In the genomic region with DNA sequence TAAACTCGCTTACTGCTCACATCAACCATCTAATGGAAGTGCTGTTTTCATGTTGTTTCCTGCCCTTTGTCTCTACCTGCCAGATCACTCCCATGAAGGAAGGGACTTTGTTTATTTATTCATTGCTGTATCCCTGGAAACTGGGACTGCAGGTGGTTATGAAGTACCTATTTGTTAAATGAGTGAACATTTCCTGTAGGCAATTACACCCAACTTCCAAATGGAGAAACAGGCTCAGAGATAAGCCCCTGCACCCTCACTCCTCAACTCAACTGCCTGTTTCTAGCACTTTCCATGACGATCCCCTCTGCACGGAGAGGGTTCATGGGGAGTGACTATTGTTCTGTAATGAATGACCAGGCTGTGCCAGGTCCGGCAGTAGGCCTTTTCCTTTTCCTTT, we compare ENCODE assay signal across 1 cellular context.
A peak's percentile ranks its signal among the peaks of the same experiment; 100 is the strongest.
TF ChIP-seq lines count a peak whose summit lies in the region.

No MANE protein-coding gene starts in this region.

TF ChIP-seq in liver, 16 proteins besides CTCF, POLR2A, EP300 and RAD21 (continued from another document):
- TF ChIP-seq, protein P1, sequence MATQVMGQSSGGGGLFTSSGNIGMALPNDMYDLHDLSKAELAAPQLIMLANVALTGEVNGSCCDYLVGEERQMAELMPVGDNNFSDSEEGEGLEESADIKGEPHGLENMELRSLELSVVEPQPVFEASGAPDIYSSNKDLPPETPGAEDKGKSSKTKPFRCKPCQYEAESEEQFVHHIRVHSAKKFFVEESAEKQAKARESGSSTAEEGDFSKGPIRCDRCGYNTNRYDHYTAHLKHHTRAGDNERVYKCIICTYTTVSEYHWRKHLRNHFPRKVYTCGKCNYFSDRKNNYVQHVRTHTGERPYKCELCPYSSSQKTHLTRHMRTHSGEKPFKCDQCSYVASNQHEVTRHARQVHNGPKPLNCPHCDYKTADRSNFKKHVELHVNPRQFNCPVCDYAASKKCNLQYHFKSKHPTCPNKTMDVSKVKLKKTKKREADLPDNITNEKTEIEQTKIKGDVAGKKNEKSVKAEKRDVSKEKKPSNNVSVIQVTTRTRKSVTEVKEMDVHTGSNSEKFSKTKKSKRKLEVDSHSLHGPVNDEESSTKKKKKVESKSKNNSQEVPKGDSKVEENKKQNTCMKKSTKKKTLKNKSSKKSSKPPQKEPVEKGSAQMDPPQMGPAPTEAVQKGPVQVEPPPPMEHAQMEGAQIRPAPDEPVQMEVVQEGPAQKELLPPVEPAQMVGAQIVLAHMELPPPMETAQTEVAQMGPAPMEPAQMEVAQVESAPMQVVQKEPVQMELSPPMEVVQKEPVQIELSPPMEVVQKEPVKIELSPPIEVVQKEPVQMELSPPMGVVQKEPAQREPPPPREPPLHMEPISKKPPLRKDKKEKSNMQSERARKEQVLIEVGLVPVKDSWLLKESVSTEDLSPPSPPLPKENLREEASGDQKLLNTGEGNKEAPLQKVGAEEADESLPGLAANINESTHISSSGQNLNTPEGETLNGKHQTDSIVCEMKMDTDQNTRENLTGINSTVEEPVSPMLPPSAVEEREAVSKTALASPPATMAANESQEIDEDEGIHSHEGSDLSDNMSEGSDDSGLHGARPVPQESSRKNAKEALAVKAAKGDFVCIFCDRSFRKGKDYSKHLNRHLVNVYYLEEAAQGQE (IDR thresholded peaks at IDR 0.05), result no peak
- TF ChIP-seq FOXA1 (IDR thresholded peaks at IDR 0.05) (no peak), SP1 (IDR thresholded peaks at IDR 0.05) (peak; percentile 27), NR2F2 (IDR thresholded peaks at IDR 0.05) (no peak), TAF1 (conservative IDR thresholded peaks at IDR 0.05) (no peak), GABPA (IDR thresholded peaks at IDR 0.05 in 1 of 2, conservative IDR thresholded peaks at IDR 0.05 in 1 of 2) (no peak), YY1 (IDR thresholded peaks at IDR 0.05) (peak; percentile 61), RXRA (IDR thresholded peaks at IDR 0.05) (peak in 1 of 2 donors; percentile 27), HNF4A (conservative IDR thresholded peaks at IDR 0.05) (peak; percentile 28 to 57), HNF4G (IDR thresholded peaks at IDR 0.05) (no peak)
- TF ChIP-seq, protein P2, sequence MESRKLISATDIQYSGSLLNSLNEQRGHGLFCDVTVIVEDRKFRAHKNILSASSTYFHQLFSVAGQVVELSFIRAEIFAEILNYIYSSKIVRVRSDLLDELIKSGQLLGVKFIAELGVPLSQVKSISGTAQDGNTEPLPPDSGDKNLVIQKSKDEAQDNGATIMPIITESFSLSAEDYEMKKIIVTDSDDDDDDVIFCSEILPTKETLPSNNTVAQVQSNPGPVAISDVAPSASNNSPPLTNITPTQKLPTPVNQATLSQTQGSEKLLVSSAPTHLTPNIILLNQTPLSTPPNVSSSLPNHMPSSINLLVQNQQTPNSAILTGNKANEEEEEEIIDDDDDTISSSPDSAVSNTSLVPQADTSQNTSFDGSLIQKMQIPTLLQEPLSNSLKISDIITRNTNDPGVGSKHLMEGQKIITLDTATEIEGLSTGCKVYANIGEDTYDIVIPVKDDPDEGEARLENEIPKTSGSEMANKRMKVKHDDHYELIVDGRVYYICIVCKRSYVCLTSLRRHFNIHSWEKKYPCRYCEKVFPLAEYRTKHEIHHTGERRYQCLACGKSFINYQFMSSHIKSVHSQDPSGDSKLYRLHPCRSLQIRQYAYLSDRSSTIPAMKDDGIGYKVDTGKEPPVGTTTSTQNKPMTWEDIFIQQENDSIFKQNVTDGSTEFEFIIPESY (IDR thresholded peaks at IDR 0.05), result no peak
- TF ChIP-seq, protein P3, sequence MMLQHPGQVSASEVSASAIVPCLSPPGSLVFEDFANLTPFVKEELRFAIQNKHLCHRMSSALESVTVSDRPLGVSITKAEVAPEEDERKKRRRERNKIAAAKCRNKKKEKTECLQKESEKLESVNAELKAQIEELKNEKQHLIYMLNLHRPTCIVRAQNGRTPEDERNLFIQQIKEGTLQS (IDR thresholded peaks at IDR 0.05), result no peak
